ENCODE assay signal across 11 cellular contexts in the genomic region with DNA sequence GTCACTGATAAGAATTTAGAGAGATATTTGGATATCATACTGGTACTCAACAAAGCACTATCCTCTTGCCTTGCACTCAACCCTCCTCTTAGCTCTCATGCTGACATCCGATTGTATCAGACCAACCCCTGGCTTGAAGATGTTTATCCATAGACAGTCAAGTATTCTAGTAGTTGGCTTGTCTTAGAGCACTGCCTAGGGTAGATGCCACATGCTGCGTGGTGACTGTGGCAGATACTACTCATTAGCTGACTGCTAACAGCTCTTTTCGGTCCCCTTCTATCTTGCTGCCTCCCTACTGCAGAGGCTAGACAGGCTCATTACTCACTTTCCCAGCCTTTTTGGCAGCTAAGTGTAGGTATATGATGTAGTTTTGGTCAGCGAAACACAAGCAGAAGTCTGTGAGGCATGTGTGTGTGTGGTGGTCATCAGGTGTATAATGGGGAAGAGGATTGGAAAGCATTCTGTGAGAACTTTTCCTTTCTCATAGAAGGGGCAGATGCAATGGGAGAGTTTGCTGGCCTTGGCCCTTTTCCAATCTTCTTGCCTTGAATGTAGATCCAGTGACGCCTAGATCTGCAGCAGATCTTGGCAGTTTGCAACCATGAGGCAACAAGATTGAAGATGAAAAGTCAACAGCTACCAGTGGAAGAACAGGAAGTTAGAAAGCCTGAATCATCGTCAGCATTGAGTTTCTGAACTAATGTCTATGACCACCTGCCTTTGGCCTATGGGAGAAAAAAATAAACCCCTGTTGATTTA. TPM values are rescaled to one million over a fixed set of nuclear protein-coding genes. Genes with fewer than 3 reads are reported as not detected.
A peak's percentile ranks its signal among the peaks of the same experiment; 100 is the strongest.
DNase-seq lines count a peak whose midpoint lies in the region; ATAC-seq and TF ChIP-seq lines count a peak whose summit lies in the region.
"Had no signal": no experiment of that assay in that cellular context is flagged by ENCODE, and none has a peak within 500 bp of the region (broad histone marks: within the 10 kb centered on the region; RNA-seq: fewer than 3 reads in every experiment).

No MANE protein-coding gene starts in this region.

- no peak for TF ChIP-seq EP300 in gastroesophageal sphincter (IDR thresholded peaks at IDR 0.05)

- no peak for TF ChIP-seq CTCF in gastroesophageal sphincter (IDR thresholded peaks at IDR 0.05)

- no peak for DNase-seq in activated CD4-positive, alpha-beta memory T cell treated with anti-CD3 and anti-CD28 coated beads for 36 hours
- no peak for DNase-seq in activated CD4-positive, alpha-beta memory T cell treated with anti-CD3 and anti-CD28 coated beads, Interleukin-2, amount 10 ng/mL, durations not matched to agents 7 days and 5 days
- DNase-seq in UCSD-AML1 (lab: John Stamatoyannopoulos, UW; ENCODE audit: unreplicated experiment) (peak; percentile 50), SK-N-DZ (ENCODE audit: low spot score) (no peak)
- DNase-seq in NK-92 treated with Interleukin-12 subunit alpha and Interleukin-12 subunit beta, amount 100 ng/mL, for 24 hours (lab: John Stamatoyannopoulos, UW), result no peak
- DNase-seq: HFFc6 had no signal

- CTCF ChIA-PET in activated CD4-positive, alpha-beta memory T cell treated with anti-CD3 and anti-CD28 coated beads for 36 hours (lab: Charles Lee), result no interaction called here
- CTCF ChIA-PET in activated CD4-positive, alpha-beta memory T cell treated with anti-CD3 and anti-CD28 coated beads, Interleukin-2, amount 10 ng/mL, durations not matched to agents 7 days and 5 days (lab: Charles Lee), result no interaction called here

- H3K27ac ChIP-seq in gastroesophageal sphincter, result peak overlapping the region; percentile 30 to 70 (median 52)
- peak overlapping the region; percentile 53 for H3K27ac ChIP-seq in thymus (ENCODE audit: low read depth)

- no peak overlapping the region for H3K4me3 ChIP-seq in gastroesophageal sphincter
- H3K4me3 ChIP-seq in thymus (ENCODE audit: low read length), result no peak overlapping the region

- peaks cover 2% of the 10 kb centered on the region for H3K27me3 Mint-ChIP-seq in activated CD4-positive, alpha-beta memory T cell treated with anti-CD3 and anti-CD28 coated beads for 36 hours
- peaks cover 4% of the 10 kb centered on the region for H3K27me3 Mint-ChIP-seq in activated CD4-positive, alpha-beta memory T cell treated with anti-CD3 and anti-CD28 coated beads, Interleukin-2, amount 10 ng/mL, durations not matched to agents 7 days and 5 days
- H3K27me3 Mint-ChIP-seq: type B pancreatic cell had no signal

- intact Hi-C loops in activated CD4-positive, alpha-beta memory T cell treated with anti-CD3 and anti-CD28 coated beads for 36 hours (cut with micrococcal nuclease), result no loop called here

- peak overlapping the region; percentile 9 for H3K27ac Mint-ChIP-seq in activated CD4-positive, alpha-beta memory T cell treated with anti-CD3 and anti-CD28 coated beads for 36 hours
- H3K27ac Mint-ChIP-seq in activated CD4-positive, alpha-beta memory T cell treated with anti-CD3 and anti-CD28 coated beads, Interleukin-2, amount 10 ng/mL, durations not matched to agents 7 days and 5 days, result no peak overlapping the region
- H3K27ac Mint-ChIP-seq: type B pancreatic cell had no signal

- POLR2A ChIA-PET in activated CD4-positive, alpha-beta memory T cell treated with anti-CD3 and anti-CD28 coated beads for 36 hours (lab: Charles Lee), result interaction anchor here (0.6 kb wide), 1 partner anchor 193 kb away, joined by 3 read pairs; no protein-coding TSS in a partner anchor
- POLR2A ChIA-PET in activated CD4-positive, alpha-beta memory T cell treated with anti-CD3 and anti-CD28 coated beads, Interleukin-2, amount 10 ng/mL, durations not matched to agents 7 days and 5 days (lab: Charles Lee), result interaction anchor here (1.0 to 2.0 kb wide), 3 partner anchors 8 to 57 kb away, joined by 4 to 6 read pairs (median 4); no protein-coding TSS in a partner anchor

- no peak overlapping the region for H3K4me3 Mint-ChIP-seq in activated CD4-positive, alpha-beta memory T cell treated with anti-CD3 and anti-CD28 coated beads for 36 hours
- H3K4me3 Mint-ChIP-seq in activated CD4-positive, alpha-beta memory T cell treated with anti-CD3 and anti-CD28 coated beads, Interleukin-2, amount 10 ng/mL, durations not matched to agents 7 days and 5 days, result no peak overlapping the region
- H3K4me3 Mint-ChIP-seq: HFFc6, neural crest cell, type B pancreatic cell had no signal

- no peaks in the 10 kb centered on the region for H3K9me3 ChIP-seq in gastroesophageal sphincter
- H3K9me3 ChIP-seq in thymus (ENCODE audit: control insufficient read depth), result no peaks in the 10 kb centered on the region

- WGBS in gastroesophageal sphincter (ENCODE audit: low coverage in 1 of 2), 2 donors, result 50 to 86% methylated on average over 2 to 5 of the region's 6 CpGs
- 71% methylated on average over 6 of the region's 6 CpGs for WGBS in thymus

- ATAC-seq in gastroesophageal sphincter, result no peak
- no peak for ATAC-seq in HG03135 (IDR thresholded peaks at IDR 0.05; ENCODE audit: unreplicated experiment)

- TF ChIP-seq POLR2A in gastroesophageal sphincter (IDR thresholded peaks at IDR 0.05), result no peak

- H3K36me3 Mint-ChIP-seq in activated CD4-positive, alpha-beta memory T cell treated with anti-CD3 and anti-CD28 coated beads for 36 hours, result peaks cover 4% of the 10 kb centered on the region
- peaks cover 2% of the 10 kb centered on the region for H3K36me3 Mint-ChIP-seq in activated CD4-positive, alpha-beta memory T cell treated with anti-CD3 and anti-CD28 coated beads, Interleukin-2, amount 10 ng/mL, durations not matched to agents 7 days and 5 days (ENCODE audit: low read depth)
- H3K36me3 Mint-ChIP-seq: type B pancreatic cell had no signal

- H3K4me1 Mint-ChIP-seq in activated CD4-positive, alpha-beta memory T cell treated with anti-CD3 and anti-CD28 coated beads for 36 hours (ENCODE audit: low read depth), result peaks cover 45% of the 10 kb centered on the region
- peaks cover 37% of the 10 kb centered on the region for H3K4me1 Mint-ChIP-seq in activated CD4-positive, alpha-beta memory T cell treated with anti-CD3 and anti-CD28 coated beads, Interleukin-2, amount 10 ng/mL, durations not matched to agents 7 days and 5 days

- H3K9me3 Mint-ChIP-seq in activated CD4-positive, alpha-beta memory T cell treated with anti-CD3 and anti-CD28 coated beads for 36 hours, result no peaks in the 10 kb centered on the region
- H3K9me3 Mint-ChIP-seq in activated CD4-positive, alpha-beta memory T cell treated with anti-CD3 and anti-CD28 coated beads, Interleukin-2, amount 10 ng/mL, durations not matched to agents 7 days and 5 days, result no peaks in the 10 kb centered on the region
- H3K9me3 Mint-ChIP-seq: HFFc6, type B pancreatic cell had no signal

- H3K36me3 ChIP-seq in gastroesophageal sphincter (no peaks in the 10 kb centered on the region), thymus (ENCODE audit: control insufficient read depth, insufficient read depth) (no peaks in the 10 kb centered on the region)

- H3K4me1 ChIP-seq in gastroesophageal sphincter (peaks cover 0 to 45% (median 10%) of the 10 kb centered on the region in 3 donors), thymus (ENCODE audit: control insufficient read depth, insufficient read depth, low read length) (peaks cover 4% of the 10 kb centered on the region)

- H3K27me3 ChIP-seq in gastroesophageal sphincter (no peaks in the 10 kb centered on the region), thymus (ENCODE audit: control insufficient read depth, insufficient read depth) (no peaks in the 10 kb centered on the region)

RNA-seq across cellular contexts. Expression of a gene that starts 4.4 kb away (rescaled TPM):
- total RNA-seq in activated CD4-positive, alpha-beta memory T cell treated with anti-CD3 and anti-CD28 coated beads for 36 hours, result 10 to 100 TPM; 27.7 to 29.0 TPM
- total RNA-seq in activated CD4-positive, alpha-beta memory T cell treated with anti-CD3 and anti-CD28 coated beads, Interleukin-2, amount 10 ng/mL, durations not matched to agents 7 days and 5 days, result 10 to 100 TPM; 27.3 to 28.9 TPM
- 100 to 1,000 TPM in 1 of 4 donors, 10 to 100 TPM in 3; 45.8 to 104 (median 66.9) TPM for total RNA-seq in gastroesophageal sphincter
- 197 TPM for polyA plus RNA-seq in thymus
- polyA plus RNA-seq in SK-N-DZ (2014; cell fraction: cytosol; rRNA removed), result 31.9 TPM in 2 replicates
- 26.0 and 33.4 TPM in 2 replicates for polyA plus RNA-seq in SK-N-DZ (2014; cell fraction: nucleus; rRNA removed)

RNA-seq across cellular contexts. Expression of a gene that starts 50.1 kb away (rescaled TPM):
- total RNA-seq in activated CD4-positive, alpha-beta memory T cell treated with anti-CD3 and anti-CD28 coated beads for 36 hours, result not detected
- total RNA-seq in activated CD4-positive, alpha-beta memory T cell treated with anti-CD3 and anti-CD28 coated beads, Interleukin-2, amount 10 ng/mL, durations not matched to agents 7 days and 5 days, result not detected
- total RNA-seq in gastroesophageal sphincter, result not detected
- 0.84 TPM for polyA plus RNA-seq in thymus
- polyA plus RNA-seq in SK-N-DZ (2014; cell fraction: cytosol; rRNA removed), result not detected in 2 replicates
- polyA plus RNA-seq in SK-N-DZ (2014; cell fraction: nucleus; rRNA removed), result not detected in 2 replicates
- total RNA-seq: HFFc6, neural crest cell had no signal
